In the genomic region with DNA sequence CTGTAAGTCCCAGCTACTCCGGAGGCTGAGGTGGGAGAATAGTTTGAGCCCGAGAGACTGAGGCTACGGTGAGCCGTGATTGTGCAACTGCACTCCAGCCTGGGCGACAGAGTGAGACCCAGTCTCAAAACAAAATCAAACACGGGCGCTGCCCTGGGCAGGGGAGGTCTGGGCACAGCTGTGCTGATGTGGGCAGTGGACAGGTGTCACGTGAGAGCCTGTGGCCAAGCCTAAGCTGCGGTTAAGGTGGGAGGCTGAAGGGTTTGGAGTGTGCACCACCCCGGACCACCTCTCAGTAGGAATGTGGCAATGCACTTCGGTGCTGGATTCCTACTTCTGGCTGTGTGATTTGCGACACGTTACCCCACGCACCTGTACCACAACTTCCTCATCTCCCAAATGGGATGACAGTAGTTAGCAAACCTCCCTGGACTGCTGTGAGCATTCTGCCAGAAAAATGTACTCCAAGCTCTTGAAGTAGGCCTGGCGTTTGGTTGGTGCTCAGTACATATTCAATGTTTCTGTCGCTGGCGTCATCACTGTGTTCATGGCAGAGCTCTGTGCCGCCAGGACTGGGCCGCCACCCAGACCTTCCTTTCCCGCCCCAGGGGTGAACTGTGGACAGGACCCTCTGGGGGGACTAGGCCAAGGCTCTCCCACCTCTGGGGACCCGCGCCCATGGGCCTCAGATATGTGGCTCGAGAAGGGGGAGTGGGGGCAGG, we compare ENCODE assay signal across 1 cellular context.
TF ChIP-seq lines count a peak whose summit lies in the region.

No MANE protein-coding gene starts in this region.

TF ChIP-seq in GM12878, 131 proteins besides CTCF, POLR2A, EP300 and RAD21:
- TF ChIP-seq CEBPB (IDR thresholded peaks at IDR 0.05; ENCODE audit: borderline replicate concordance in 1 of 2, low read depth in 2 of 2, low read length in 2 of 2) (no peak), SRF (IDR thresholded peaks at IDR 0.05; ENCODE audit: low read depth in 2 of 2, low read length in 2 of 2) (no peak), RCOR1 (conservative IDR thresholded peaks at IDR 0.05; ENCODE audit: low read depth, low read length) (no peak), ZSCAN29 (IDR thresholded peaks at IDR 0.05) (no peak)
- TF ChIP-seq, protein P1, sequence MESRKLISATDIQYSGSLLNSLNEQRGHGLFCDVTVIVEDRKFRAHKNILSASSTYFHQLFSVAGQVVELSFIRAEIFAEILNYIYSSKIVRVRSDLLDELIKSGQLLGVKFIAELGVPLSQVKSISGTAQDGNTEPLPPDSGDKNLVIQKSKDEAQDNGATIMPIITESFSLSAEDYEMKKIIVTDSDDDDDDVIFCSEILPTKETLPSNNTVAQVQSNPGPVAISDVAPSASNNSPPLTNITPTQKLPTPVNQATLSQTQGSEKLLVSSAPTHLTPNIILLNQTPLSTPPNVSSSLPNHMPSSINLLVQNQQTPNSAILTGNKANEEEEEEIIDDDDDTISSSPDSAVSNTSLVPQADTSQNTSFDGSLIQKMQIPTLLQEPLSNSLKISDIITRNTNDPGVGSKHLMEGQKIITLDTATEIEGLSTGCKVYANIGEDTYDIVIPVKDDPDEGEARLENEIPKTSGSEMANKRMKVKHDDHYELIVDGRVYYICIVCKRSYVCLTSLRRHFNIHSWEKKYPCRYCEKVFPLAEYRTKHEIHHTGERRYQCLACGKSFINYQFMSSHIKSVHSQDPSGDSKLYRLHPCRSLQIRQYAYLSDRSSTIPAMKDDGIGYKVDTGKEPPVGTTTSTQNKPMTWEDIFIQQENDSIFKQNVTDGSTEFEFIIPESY (IDR thresholded peaks at IDR 0.05) = peak; percentile 66; the same call in 1 of the 2 replicates
